In the genomic region with DNA sequence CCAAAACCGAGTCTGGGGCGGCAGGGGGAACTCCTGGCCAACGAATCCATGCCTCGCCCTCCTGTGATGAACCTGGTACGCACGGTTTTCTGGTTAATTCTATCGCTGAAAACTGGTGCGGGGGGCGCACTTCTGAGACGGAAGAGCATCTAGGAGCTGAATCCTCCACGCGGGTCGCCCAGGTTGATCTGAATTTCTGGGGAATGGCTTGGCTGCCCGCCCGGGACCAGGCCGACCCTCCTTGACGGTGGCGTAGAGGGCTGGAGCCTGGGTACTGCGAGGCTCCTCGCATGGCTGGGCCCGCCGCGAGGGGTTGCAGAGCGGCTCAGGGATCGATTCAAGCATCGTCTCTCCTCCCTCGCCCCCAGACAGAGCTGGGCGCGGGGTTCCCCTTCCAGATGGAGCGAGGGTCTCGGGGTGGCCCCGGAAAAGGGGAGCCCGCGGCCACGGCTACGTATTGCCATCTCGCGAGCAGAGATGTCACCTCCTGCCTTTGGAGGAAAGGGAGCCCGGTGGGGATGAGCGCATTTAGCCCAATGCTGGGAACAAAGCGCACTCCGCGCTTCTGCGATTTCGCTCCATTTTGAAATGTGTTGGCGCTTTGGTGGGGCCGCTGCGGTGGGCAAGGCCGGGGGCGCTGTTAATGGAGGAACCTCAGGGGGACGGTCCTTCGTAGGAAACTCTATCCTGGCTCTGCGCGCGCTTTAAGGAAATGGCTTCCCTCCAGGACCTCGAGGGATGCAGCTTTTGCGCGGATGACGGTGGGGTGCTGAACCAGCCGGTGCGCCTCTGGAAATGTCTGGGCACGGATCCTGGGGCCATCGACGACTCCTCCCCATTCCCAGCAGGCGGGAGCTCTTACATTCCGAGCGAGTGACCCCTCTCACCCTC, we compare ENCODE assay signal across 13 cellular contexts. TPM values are rescaled to one million over a fixed set of nuclear protein-coding genes. Genes with fewer than 3 reads are reported as not detected.
DNase-seq lines count a peak whose midpoint lies in the region; ATAC-seq and TF ChIP-seq lines count a peak whose summit lies in the region.
"Had no signal": no experiment of that assay in that cellular context is flagged by ENCODE, and none has a peak within 500 bp of the region (broad histone marks: within the 10 kb centered on the region; RNA-seq: fewer than 3 reads in every experiment).

No MANE protein-coding gene starts in this region.

- no peaks in the 10 kb centered on the region for H3K79me2 ChIP-seq in SK-N-SH (ENCODE audit: insufficient read depth)

- 67% methylated on average over 66 of the region's 67 CpGs for WGBS in SK-N-SH (ENCODE audit: low lambda C conversion rate)

- H3K36me3 ChIP-seq in SK-N-MC (ENCODE audit: insufficient read depth, low read length) (no peaks in the 10 kb centered on the region), iPS-15b (ENCODE audit: control insufficient read depth, insufficient read depth, low read length) (no peaks in the 10 kb centered on the region), skeletal muscle tissue (ENCODE audit: control insufficient read depth in 3 of 3, insufficient read depth in 3 of 3, low read length in 3 of 3) (no peaks in the 10 kb centered on the region), SK-N-SH (replicated peaks in 1 of 2; ENCODE audit: control insufficient read depth in 1 of 2, insufficient read depth in 2 of 2, low read length in 1 of 2) (no peaks in the 10 kb centered on the region)

- H3K9me3 ChIP-seq in SK-N-MC (ENCODE audit: low read depth, low read length) (no peaks in the 10 kb centered on the region), iPS-15b (ENCODE audit: control insufficient read depth, insufficient read depth, low read length) (no peaks in the 10 kb centered on the region), skeletal muscle tissue (ENCODE audit: control insufficient read depth in 3 of 3, low read length in 3 of 3) (no peaks in the 10 kb centered on the region), SK-N-SH (no peaks in the 10 kb centered on the region)

- H3K27ac ChIP-seq in SK-N-MC (peak overlapping the region; percentile 91), skeletal muscle tissue (ENCODE audit: low read depth, low read length) (peak overlapping the region; percentile 86), SK-N-SH (ENCODE audit: low read depth in 2 of 2, low read length in 1 of 2) (no peak overlapping the region)

- H3K4me3 ChIP-seq in SK-N-MC (peak overlapping the region; percentile 98), iPS-15b (ENCODE audit: low read depth, low read length) (peak overlapping the region; percentile 65), skeletal muscle tissue (ENCODE audit: low read length in 3 of 3) (no peak overlapping the region), SK-N-SH (ENCODE audit: low read depth in 2 of 2, low read length in 1 of 2) (no peak overlapping the region; a peak in 1 of 4 replicates)

- POLR2A ChIA-PET in activated naive CD8-positive, alpha-beta T cell treated with anti-CD3 and anti-CD28 coated beads, Interleukin-2, amount 10 ng/mL, durations not matched to agents 7 days and 5 days (lab: Charles Lee), result no interaction called here
- POLR2A ChIA-PET in SK-N-SH (lab: Yijun Ruan, JAX), result no interaction called here

- TF ChIP-seq EP300 in SK-N-SH (IDR thresholded peaks at IDR 0.05; ENCODE audit: borderline replicate concordance in 1 of 2, low read depth in 1 of 2, low read length in 1 of 2), result no peak

- CTCF ChIA-PET in SK-N-SH (lab: Yijun Ruan, JAX), result interaction anchor here (0.8 to 1.7 kb wide), 4 partner anchors 10 to 82 kb away, joined by 3 to 6 read pairs (median 3); no protein-coding TSS in a partner anchor

- no peaks in the 10 kb centered on the region for H3K4me1 ChIP-seq in iPS-15b (ENCODE audit: control insufficient read depth, insufficient read depth, low read length)
- H3K4me1 ChIP-seq in skeletal muscle tissue (ENCODE audit: control insufficient read depth in 3 of 3, insufficient read depth in 3 of 3, low read length in 3 of 3), result peaks cover 33 to 58% (median 42%) of the 10 kb centered on the region in 3 donors
- H3K4me1 ChIP-seq in SK-N-SH (ENCODE audit: control insufficient read depth in 1 of 2, insufficient read depth in 2 of 2, low read depth in 1 of 2, low read length in 1 of 2), result peaks cover 0 to 19% of the 10 kb centered on the region in 2 experiments; a peak in 1 of 4 replicates

- H3K4me2 ChIP-seq in SK-N-SH, result no peak overlapping the region

- H3K9me3 Mint-ChIP-seq in activated naive CD8-positive, alpha-beta T cell treated with anti-CD3 and anti-CD28 coated beads, Interleukin-2, amount 10 ng/mL, durations not matched to agents 7 days and 5 days, result no peaks in the 10 kb centered on the region
- no peaks in the 10 kb centered on the region for H3K9me3 Mint-ChIP-seq in activated naive CD8-positive, alpha-beta T cell treated with anti-CD3 and anti-CD28 coated beads, Interleukin-2, amount 50 U/mL, for 24 hours
- H3K9me3 Mint-ChIP-seq: IgD-negative memory B cell had no signal

- TF ChIP-seq CTCF in SK-N-SH (IDR thresholded peaks at IDR 0.05), result no peak

- H3K9me2 ChIP-seq in SK-N-SH, result no peaks in the 10 kb centered on the region

- H3K27me3 ChIP-seq in iPS-15b (ENCODE audit: control insufficient read depth, insufficient read depth, low read length), result peaks cover 79% of the 10 kb centered on the region
- H3K27me3 ChIP-seq in skeletal muscle tissue (ENCODE audit: control insufficient read depth in 3 of 3, insufficient read depth in 3 of 3, low read length in 3 of 3), result peaks cover 0 to 12% (median 0%) of the 10 kb centered on the region in 3 donors
- peaks cover 62% of the 10 kb centered on the region for H3K27me3 ChIP-seq in SK-N-SH (ENCODE audit: insufficient read depth)

- TF ChIP-seq RAD21 in SK-N-SH (IDR thresholded peaks at IDR 0.05; ENCODE audit: low read length), result no peak

- ATAC-seq in activated naive CD8-positive, alpha-beta T cell treated with anti-CD3 and anti-CD28 coated beads, Interleukin-2, amount 10 ng/mL, durations not matched to agents 7 days and 5 days (ENCODE audit: low read depth), result no peak
- ATAC-seq in activated naive CD8-positive, alpha-beta T cell treated with anti-CD3 and anti-CD28 coated beads, Interleukin-2, amount 50 U/mL, for 24 hours, result no peak
- ATAC-seq in HG02610 (IDR thresholded peaks at IDR 0.05; ENCODE audit: unreplicated experiment), result no peak

- no peak overlapping the region for H2AFZ ChIP-seq in SK-N-SH (ENCODE audit: low read depth)

- H3K9ac ChIP-seq in SK-N-MC (ENCODE audit: insufficient read length) (peak overlapping the region; percentile 96), iPS-15b (ENCODE audit: low read depth, low read length) (no peak overlapping the region), skeletal muscle tissue (ENCODE audit: low read depth in 1 of 3, low read length in 3 of 3) (peak overlapping the region in 1 of 3 donors; percentile 16), SK-N-SH (no peak overlapping the region)

- H3K4me1 Mint-ChIP-seq in activated naive CD8-positive, alpha-beta T cell treated with anti-CD3 and anti-CD28 coated beads, Interleukin-2, amount 10 ng/mL, durations not matched to agents 7 days and 5 days, result peaks cover 10% of the 10 kb centered on the region
- peaks cover 23% of the 10 kb centered on the region for H3K4me1 Mint-ChIP-seq in activated naive CD8-positive, alpha-beta T cell treated with anti-CD3 and anti-CD28 coated beads, Interleukin-2, amount 50 U/mL, for 24 hours

- H3K27me3 Mint-ChIP-seq in activated naive CD8-positive, alpha-beta T cell treated with anti-CD3 and anti-CD28 coated beads, Interleukin-2, amount 10 ng/mL, durations not matched to agents 7 days and 5 days, result peaks cover 79% of the 10 kb centered on the region
- peaks cover 64% of the 10 kb centered on the region for H3K27me3 Mint-ChIP-seq in activated naive CD8-positive, alpha-beta T cell treated with anti-CD3 and anti-CD28 coated beads, Interleukin-2, amount 50 U/mL, for 24 hours

- H3K27ac Mint-ChIP-seq in activated naive CD8-positive, alpha-beta T cell treated with anti-CD3 and anti-CD28 coated beads, Interleukin-2, amount 10 ng/mL, durations not matched to agents 7 days and 5 days, result no peak overlapping the region
- H3K27ac Mint-ChIP-seq in activated naive CD8-positive, alpha-beta T cell treated with anti-CD3 and anti-CD28 coated beads, Interleukin-2, amount 50 U/mL, for 24 hours, result no peak overlapping the region
- H3K27ac Mint-ChIP-seq: IgD-negative memory B cell had no signal

- peaks cover 6% of the 10 kb centered on the region for H3F3A ChIP-seq in SK-N-SH (replicated peaks; ENCODE audit: insufficient read depth)

- peak; percentile 38 for DNase-seq in activated naive CD8-positive, alpha-beta T cell treated with anti-CD3 and anti-CD28 coated beads, Interleukin-2, amount 10 ng/mL, durations not matched to agents 7 days and 5 days
- DNase-seq in activated naive CD8-positive, alpha-beta T cell treated with anti-CD3 and anti-CD28 coated beads, Interleukin-2, amount 50 U/mL, for 24 hours, result no peak
- no peak for DNase-seq in SK-N-MC (ENCODE audit: low read depth, low spot score)
- no peak for DNase-seq in SK-N-SH
- DNase-seq in DMS153 (lab: John Stamatoyannopoulos, UW), result no peak
- DNase-seq: NCI-H774, SW 1271 had no signal

- H3K4me3 Mint-ChIP-seq in activated naive CD8-positive, alpha-beta T cell treated with anti-CD3 and anti-CD28 coated beads, Interleukin-2, amount 10 ng/mL, durations not matched to agents 7 days and 5 days, result no peak overlapping the region
- H3K4me3 Mint-ChIP-seq in activated naive CD8-positive, alpha-beta T cell treated with anti-CD3 and anti-CD28 coated beads, Interleukin-2, amount 50 U/mL, for 24 hours, result no peak overlapping the region

- H3K36me3 Mint-ChIP-seq in activated naive CD8-positive, alpha-beta T cell treated with anti-CD3 and anti-CD28 coated beads, Interleukin-2, amount 10 ng/mL, durations not matched to agents 7 days and 5 days, result no peaks in the 10 kb centered on the region
- no peaks in the 10 kb centered on the region for H3K36me3 Mint-ChIP-seq in activated naive CD8-positive, alpha-beta T cell treated with anti-CD3 and anti-CD28 coated beads, Interleukin-2, amount 50 U/mL, for 24 hours (ENCODE audit: low read depth)

- no peaks in the 10 kb centered on the region for H4K20me1 ChIP-seq in SK-N-SH (ENCODE audit: insufficient read depth)

TF ChIP-seq in SK-N-SH, 30 proteins besides CTCF, POLR2A, EP300 and RAD21 (continues in another document):
- TF ChIP-seq FOXM1 (IDR thresholded peaks at IDR 0.05; ENCODE audit: low read depth), result no peak
- TF ChIP-seq MEF2A (IDR thresholded peaks at IDR 0.05; ENCODE audit: borderline replicate concordance, low read depth), result no peak

RNA-seq across cellular contexts. Expression of a gene that starts 2.7 kb away (rescaled TPM):
- total RNA-seq in activated naive CD8-positive, alpha-beta T cell treated with anti-CD3 and anti-CD28 coated beads, Interleukin-2, amount 10 ng/mL, durations not matched to agents 7 days and 5 days, result under 1 TPM; 0.69 to 0.74 TPM
- 4.7 TPM for total RNA-seq in skeletal muscle tissue
- polyA plus RNA-seq in SK-N-SH (2012; rRNA removed), result 0.47 and 0.74 TPM in 2 replicates
- polyA plus RNA-seq in SK-N-SH (2012; cell fraction: cytosol; rRNA removed), result 0.33 and 0.49 TPM in 2 replicates
- polyA plus RNA-seq in SK-N-SH (2012; cell fraction: nucleus; rRNA removed), result 0.85 and 1.1 TPM in 2 replicates
- polyA plus RNA-seq: IgD-negative memory B cell had no signal

RNA-seq across cellular contexts. Expression of a gene that starts 52.4 kb away (rescaled TPM):
- not detected for total RNA-seq in activated naive CD8-positive, alpha-beta T cell treated with anti-CD3 and anti-CD28 coated beads, Interleukin-2, amount 10 ng/mL, durations not matched to agents 7 days and 5 days
- not detected for total RNA-seq in skeletal muscle tissue
- not detected in 2 replicates for polyA plus RNA-seq in SK-N-SH (2012; rRNA removed)
- polyA plus RNA-seq in SK-N-SH (2012; cell fraction: cytosol; rRNA removed), result not detected in 2 replicates
- polyA plus RNA-seq in SK-N-SH (2012; cell fraction: nucleus; rRNA removed), result not detected in 2 replicates
- total RNA-seq: osteoblast had no signal
- polyA plus RNA-seq: BJ, IgD-negative memory B cell had no signal

Comparison
In these comparisons a context has a peak if more than half of its experiments do, and no peak if none do; other contexts are left out.
1. H3K27ac ChIP-seq: peak in SK-N-MC (single experiment) and skeletal muscle tissue (single experiment); none in SK-N-SH (0 of 2).
2. H3K4me3 ChIP-seq: peak in SK-N-MC (single experiment) and iPS-15b (single experiment); none in skeletal muscle tissue (0 of 3) and SK-N-SH (0 of 2).